In the genomic region with DNA sequence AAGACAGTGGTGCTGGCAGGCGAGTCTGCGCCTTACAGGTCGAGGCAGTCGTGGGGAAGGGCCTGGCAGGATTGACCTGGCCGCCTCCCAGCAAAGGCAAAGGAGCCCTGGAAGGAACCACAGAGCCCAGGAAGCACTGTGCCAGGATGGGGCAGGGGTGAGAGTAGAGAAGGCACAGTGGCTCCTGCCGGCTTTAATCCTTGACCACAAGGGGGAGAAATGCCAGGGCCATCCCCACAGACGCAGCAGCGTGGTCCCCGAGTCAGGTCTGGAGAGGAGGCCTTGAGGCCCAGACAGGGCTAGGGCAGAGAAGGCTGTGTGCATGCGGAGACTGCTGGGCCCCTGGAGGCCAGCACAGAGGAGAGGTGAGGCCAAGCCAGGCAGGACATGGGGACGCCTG, we compare ENCODE assay signal across 1 cellular context.
TF ChIP-seq lines count a peak whose summit lies in the region.

No MANE protein-coding gene starts in this region.

TF ChIP-seq in HepG2, 621 proteins besides CTCF, POLR2A, EP300 and RAD21 (continued from another document and continues in another):
- TF ChIP-seq, protein P1, sequence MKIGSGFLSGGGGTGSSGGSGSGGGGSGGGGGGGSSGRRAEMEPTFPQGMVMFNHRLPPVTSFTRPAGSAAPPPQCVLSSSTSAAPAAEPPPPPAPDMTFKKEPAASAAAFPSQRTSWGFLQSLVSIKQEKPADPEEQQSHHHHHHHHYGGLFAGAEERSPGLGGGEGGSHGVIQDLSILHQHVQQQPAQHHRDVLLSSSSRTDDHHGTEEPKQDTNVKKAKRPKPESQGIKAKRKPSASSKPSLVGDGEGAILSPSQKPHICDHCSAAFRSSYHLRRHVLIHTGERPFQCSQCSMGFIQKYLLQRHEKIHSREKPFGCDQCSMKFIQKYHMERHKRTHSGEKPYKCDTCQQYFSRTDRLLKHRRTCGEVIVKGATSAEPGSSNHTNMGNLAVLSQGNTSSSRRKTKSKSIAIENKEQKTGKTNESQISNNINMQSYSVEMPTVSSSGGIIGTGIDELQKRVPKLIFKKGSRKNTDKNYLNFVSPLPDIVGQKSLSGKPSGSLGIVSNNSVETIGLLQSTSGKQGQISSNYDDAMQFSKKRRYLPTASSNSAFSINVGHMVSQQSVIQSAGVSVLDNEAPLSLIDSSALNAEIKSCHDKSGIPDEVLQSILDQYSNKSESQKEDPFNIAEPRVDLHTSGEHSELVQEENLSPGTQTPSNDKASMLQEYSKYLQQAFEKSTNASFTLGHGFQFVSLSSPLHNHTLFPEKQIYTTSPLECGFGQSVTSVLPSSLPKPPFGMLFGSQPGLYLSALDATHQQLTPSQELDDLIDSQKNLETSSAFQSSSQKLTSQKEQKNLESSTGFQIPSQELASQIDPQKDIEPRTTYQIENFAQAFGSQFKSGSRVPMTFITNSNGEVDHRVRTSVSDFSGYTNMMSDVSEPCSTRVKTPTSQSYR (CRISPR knock-in tag; IDR thresholded peaks at IDR 0.05; ENCODE audit: borderline replicate concordance), result no peak
- TF ChIP-seq, protein P2, sequence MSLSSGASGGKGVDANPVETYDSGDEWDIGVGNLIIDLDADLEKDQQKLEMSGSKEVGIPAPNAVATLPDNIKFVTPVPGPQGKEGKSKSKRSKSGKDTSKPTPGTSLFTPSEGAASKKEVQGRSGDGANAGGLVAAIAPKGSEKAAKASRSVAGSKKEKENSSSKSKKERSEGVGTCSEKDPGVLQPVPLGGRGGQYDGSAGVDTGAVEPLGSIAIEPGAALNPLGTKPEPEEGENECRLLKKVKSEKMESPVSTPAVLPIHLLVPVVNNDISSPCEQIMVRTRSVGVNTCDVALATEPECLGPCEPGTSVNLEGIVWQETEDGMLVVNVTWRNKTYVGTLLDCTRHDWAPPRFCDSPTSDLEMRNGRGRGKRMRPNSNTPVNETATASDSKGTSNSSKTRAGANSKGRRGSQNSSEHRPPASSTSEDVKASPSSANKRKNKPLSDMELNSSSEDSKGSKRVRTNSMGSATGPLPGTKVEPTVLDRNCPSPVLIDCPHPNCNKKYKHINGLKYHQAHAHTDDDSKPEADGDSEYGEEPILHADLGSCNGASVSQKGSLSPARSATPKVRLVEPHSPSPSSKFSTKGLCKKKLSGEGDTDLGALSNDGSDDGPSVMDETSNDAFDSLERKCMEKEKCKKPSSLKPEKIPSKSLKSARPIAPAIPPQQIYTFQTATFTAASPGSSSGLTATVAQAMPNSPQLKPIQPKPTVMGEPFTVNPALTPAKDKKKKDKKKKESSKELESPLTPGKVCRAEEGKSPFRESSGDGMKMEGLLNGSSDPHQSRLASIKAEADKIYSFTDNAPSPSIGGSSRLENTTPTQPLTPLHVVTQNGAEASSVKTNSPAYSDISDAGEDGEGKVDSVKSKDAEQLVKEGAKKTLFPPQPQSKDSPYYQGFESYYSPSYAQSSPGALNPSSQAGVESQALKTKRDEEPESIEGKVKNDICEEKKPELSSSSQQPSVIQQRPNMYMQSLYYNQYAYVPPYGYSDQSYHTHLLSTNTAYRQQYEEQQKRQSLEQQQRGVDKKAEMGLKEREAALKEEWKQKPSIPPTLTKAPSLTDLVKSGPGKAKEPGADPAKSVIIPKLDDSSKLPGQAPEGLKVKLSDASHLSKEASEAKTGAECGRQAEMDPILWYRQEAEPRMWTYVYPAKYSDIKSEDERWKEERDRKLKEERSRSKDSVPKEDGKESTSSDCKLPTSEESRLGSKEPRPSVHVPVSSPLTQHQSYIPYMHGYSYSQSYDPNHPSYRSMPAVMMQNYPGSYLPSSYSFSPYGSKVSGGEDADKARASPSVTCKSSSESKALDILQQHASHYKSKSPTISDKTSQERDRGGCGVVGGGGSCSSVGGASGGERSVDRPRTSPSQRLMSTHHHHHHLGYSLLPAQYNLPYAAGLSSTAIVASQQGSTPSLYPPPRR (CRISPR knock-in tag; IDR thresholded peaks at IDR 0.05; ENCODE audit: borderline replicate concordance), result no peak
- TF ChIP-seq, protein P3, sequence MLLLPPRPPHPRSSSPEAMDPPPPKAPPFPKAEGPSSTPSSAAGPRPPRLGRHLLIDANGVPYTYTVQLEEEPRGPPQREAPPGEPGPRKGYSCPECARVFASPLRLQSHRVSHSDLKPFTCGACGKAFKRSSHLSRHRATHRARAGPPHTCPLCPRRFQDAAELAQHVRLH (CRISPR knock-in tag; IDR thresholded peaks at IDR 0.05; ENCODE audit: borderline replicate concordance, low read depth), result peak; percentile 49; the same call in 1 of the 2 replicates
- TF ChIP-seq ZNF432 (CRISPR knock-in tag; IDR thresholded peaks at IDR 0.05; ENCODE audit: borderline replicate concordance) (no peak), HNRNPUL1 (IDR thresholded peaks at IDR 0.05; ENCODE audit: low read depth, low read length) (no peak), PHF5A (CRISPR knock-in tag; IDR thresholded peaks at IDR 0.05; ENCODE audit: low read depth, unreplicated experiment) (no peak), ATRX (CRISPR knock-in tag; IDR thresholded peaks at IDR 0.05; ENCODE audit: borderline replicate concordance) (no peak), ZNF564 (CRISPR knock-in tag; IDR thresholded peaks at IDR 0.05) (no peak), HHEX (CRISPR knock-in tag; IDR thresholded peaks at IDR 0.05) (no peak), ZKSCAN8 (CRISPR knock-in tag; IDR thresholded peaks at IDR 0.05; ENCODE audit: borderline replicate concordance) (no peak), ATF1 (CRISPR knock-in tag; IDR thresholded peaks at IDR 0.05) (no peak), KDM5B (CRISPR knock-in tag; IDR thresholded peaks at IDR 0.05; ENCODE audit: borderline replicate concordance) (no peak), SIX4 (CRISPR knock-in tag; IDR thresholded peaks at IDR 0.05) (no peak), NR1H2 (CRISPR knock-in tag; IDR thresholded peaks at IDR 0.05; ENCODE audit: borderline replicate concordance, low read depth) (no peak), ZFP36 (IDR thresholded peaks at IDR 0.05; ENCODE audit: borderline replicate concordance, low read depth, low read length, partially characterized antibody) (no peak), REL (CRISPR knock-in tag; conservative IDR thresholded peaks at IDR 0.05) (no peak), SMAD3 (CRISPR knock-in tag; IDR thresholded peaks at IDR 0.05) (no peak), ZNF629 (CRISPR knock-in tag; conservative IDR thresholded peaks at IDR 0.05) (peak; percentile 19; the same call in 1 of the 2 replicates), ZNF101 (CRISPR knock-in tag; IDR thresholded peaks at IDR 0.05; ENCODE audit: borderline replicate concordance, low read depth) (no peak), ZFP1 (CRISPR knock-in tag; IDR thresholded peaks at IDR 0.05) (no peak), STAG1 (CRISPR knock-in tag; IDR thresholded peaks at IDR 0.05) (peak; percentile 67), ZFYVE20 (CRISPR knock-in tag; IDR thresholded peaks at IDR 0.05; ENCODE audit: borderline replicate concordance, low read depth) (no peak), YEATS4 (CRISPR knock-in tag; IDR thresholded peaks at IDR 0.05; ENCODE audit: borderline replicate concordance) (peak; percentile 44; the same call in 1 of the 2 replicates), FOXP1 (IDR thresholded peaks at IDR 0.05) (no peak), FOXP1 (CRISPR knock-in tag; IDR thresholded peaks at IDR 0.05) (no peak), ELF4 (CRISPR knock-in tag; IDR thresholded peaks at IDR 0.05; ENCODE audit: borderline replicate concordance) (no peak), ZNF256 (CRISPR knock-in tag; conservative IDR thresholded peaks at IDR 0.05) (no peak), SSRP1 (CRISPR knock-in tag; IDR thresholded peaks at IDR 0.05) (no peak), ZNF251 (CRISPR knock-in tag; IDR thresholded peaks at IDR 0.05) (no peak), YY1 (IDR thresholded peaks at IDR 0.05; ENCODE audit: insufficient read depth, insufficient replicate concordance, low read depth, low read length) (no peak), SMYD3 (CRISPR knock-in tag; IDR thresholded peaks at IDR 0.05) (no peak), XRCC5 (optimal IDR thresholded peaks at IDR 0.05; ENCODE audit: low read length) (peak; percentile 73), ZNF180 (CRISPR knock-in tag; IDR thresholded peaks at IDR 0.05; ENCODE audit: borderline replicate concordance, low read depth) (no peak), MIER3 (CRISPR knock-in tag; IDR thresholded peaks at IDR 0.05; ENCODE audit: borderline replicate concordance) (no peak)
- TF ChIP-seq, protein P4, sequence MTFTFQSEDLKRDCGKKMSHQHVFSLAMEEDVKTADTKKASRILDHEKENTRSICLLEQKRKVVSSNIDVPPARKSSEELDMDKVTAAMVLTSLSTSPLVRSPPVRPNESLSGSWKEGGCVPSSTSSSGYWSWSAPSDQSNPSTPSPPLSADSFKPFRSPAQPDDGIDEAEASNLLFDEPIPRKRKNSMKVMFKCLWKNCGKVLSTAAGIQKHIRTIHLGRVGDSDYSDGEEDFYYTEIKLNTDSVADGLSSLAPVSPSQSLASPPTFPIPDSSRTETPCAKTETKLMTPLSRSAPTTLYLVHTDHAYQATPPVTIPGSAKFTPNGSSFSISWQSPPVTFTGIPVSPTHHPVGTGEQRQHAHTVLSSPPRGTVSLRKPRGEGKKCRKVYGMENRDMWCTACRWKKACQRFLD (CRISPR knock-in tag; IDR thresholded peaks at IDR 0.05; ENCODE audit: borderline replicate concordance), result no peak
- TF ChIP-seq, protein P5, sequence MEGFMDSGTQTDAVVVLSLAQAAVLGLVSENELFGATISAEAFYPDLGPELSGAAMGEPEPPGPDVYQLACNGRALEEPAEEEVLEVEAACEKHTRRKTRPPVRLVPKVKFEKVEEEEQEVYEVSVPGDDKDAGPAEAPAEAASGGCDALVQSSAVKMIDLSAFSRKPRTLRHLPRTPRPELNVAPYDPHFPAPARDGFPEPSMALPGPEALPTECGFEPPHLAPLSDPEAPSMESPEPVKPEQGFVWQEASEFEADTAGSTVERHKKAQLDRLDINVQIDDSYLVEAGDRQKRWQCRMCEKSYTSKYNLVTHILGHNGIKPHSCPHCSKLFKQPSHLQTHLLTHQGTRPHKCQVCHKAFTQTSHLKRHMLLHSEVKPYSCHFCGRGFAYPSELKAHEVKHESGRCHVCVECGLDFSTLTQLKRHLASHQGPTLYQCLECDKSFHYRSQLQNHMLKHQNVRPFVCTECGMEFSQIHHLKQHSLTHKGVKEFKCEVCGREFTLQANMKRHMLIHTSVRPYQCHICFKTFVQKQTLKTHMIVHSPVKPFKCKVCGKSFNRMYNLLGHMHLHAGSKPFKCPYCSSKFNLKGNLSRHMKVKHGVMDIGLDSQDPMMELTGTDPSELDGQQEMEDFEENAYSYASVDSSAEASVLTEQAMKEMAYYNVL (CRISPR knock-in tag; IDR thresholded peaks at IDR 0.05; ENCODE audit: borderline replicate concordance), result no peak
- TF ChIP-seq, protein P6, sequence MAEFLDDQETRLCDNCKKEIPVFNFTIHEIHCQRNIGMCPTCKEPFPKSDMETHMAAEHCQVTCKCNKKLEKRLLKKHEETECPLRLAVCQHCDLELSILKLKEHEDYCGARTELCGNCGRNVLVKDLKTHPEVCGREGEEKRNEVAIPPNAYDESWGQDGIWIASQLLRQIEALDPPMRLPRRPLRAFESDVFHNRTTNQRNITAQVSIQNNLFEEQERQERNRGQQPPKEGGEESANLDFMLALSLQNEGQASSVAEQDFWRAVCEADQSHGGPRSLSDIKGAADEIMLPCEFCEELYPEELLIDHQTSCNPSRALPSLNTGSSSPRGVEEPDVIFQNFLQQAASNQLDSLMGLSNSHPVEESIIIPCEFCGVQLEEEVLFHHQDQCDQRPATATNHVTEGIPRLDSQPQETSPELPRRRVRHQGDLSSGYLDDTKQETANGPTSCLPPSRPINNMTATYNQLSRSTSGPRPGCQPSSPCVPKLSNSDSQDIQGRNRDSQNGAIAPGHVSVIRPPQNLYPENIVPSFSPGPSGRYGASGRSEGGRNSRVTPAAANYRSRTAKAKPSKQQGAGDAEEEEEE (CRISPR knock-in tag; IDR thresholded peaks at IDR 0.05; ENCODE audit: borderline replicate concordance), result no peak
- TF ChIP-seq, protein P7, sequence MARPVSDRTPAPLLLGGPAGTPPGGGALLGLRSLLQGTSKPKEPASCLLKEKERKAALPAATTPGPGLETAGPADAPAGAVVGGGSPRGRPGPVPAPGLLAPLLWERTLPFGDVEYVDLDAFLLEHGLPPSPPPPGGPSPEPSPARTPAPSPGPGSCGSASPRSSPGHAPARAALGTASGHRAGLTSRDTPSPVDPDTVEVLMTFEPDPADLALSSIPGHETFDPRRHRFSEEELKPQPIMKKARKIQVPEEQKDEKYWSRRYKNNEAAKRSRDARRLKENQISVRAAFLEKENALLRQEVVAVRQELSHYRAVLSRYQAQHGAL (CRISPR knock-in tag; IDR thresholded peaks at IDR 0.05; ENCODE audit: not compliant biosample characterization), result no peak
- TF ChIP-seq, protein P8, sequence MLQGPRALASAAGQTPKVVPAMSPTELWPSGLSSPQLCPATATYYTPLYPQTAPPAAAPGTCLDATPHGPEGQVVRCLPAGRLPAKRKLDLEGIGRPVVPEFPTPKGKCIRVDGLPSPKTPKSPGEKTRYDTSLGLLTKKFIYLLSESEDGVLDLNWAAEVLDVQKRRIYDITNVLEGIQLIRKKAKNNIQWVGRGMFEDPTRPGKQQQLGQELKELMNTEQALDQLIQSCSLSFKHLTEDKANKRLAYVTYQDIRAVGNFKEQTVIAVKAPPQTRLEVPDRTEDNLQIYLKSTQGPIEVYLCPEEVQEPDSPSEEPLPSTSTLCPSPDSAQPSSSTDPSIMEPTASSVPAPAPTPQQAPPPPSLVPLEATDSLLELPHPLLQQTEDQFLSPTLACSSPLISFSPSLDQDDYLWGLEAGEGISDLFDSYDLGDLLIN (CRISPR knock-in tag; IDR thresholded peaks at IDR 0.05; ENCODE audit: borderline replicate concordance), result no peak
- TF ChIP-seq, protein P9, sequence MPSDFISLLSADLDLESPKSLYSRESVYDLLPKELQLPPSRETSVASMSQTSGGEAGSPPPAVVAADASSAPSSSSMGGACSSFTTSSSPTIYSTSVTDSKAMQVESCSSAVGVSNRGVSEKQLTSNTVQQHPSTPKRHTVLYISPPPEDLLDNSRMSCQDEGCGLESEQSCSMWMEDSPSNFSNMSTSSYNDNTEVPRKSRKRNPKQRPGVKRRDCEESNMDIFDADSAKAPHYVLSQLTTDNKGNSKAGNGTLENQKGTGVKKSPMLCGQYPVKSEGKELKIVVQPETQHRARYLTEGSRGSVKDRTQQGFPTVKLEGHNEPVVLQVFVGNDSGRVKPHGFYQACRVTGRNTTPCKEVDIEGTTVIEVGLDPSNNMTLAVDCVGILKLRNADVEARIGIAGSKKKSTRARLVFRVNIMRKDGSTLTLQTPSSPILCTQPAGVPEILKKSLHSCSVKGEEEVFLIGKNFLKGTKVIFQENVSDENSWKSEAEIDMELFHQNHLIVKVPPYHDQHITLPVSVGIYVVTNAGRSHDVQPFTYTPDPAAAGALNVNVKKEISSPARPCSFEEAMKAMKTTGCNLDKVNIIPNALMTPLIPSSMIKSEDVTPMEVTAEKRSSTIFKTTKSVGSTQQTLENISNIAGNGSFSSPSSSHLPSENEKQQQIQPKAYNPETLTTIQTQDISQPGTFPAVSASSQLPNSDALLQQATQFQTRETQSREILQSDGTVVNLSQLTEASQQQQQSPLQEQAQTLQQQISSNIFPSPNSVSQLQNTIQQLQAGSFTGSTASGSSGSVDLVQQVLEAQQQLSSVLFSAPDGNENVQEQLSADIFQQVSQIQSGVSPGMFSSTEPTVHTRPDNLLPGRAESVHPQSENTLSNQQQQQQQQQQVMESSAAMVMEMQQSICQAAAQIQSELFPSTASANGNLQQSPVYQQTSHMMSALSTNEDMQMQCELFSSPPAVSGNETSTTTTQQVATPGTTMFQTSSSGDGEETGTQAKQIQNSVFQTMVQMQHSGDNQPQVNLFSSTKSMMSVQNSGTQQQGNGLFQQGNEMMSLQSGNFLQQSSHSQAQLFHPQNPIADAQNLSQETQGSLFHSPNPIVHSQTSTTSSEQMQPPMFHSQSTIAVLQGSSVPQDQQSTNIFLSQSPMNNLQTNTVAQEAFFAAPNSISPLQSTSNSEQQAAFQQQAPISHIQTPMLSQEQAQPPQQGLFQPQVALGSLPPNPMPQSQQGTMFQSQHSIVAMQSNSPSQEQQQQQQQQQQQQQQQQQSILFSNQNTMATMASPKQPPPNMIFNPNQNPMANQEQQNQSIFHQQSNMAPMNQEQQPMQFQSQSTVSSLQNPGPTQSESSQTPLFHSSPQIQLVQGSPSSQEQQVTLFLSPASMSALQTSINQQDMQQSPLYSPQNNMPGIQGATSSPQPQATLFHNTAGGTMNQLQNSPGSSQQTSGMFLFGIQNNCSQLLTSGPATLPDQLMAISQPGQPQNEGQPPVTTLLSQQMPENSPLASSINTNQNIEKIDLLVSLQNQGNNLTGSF (CRISPR knock-in tag; IDR thresholded peaks at IDR 0.05), result no peak
